ENCODE assay signal across 1 cellular context in the genomic region with DNA sequence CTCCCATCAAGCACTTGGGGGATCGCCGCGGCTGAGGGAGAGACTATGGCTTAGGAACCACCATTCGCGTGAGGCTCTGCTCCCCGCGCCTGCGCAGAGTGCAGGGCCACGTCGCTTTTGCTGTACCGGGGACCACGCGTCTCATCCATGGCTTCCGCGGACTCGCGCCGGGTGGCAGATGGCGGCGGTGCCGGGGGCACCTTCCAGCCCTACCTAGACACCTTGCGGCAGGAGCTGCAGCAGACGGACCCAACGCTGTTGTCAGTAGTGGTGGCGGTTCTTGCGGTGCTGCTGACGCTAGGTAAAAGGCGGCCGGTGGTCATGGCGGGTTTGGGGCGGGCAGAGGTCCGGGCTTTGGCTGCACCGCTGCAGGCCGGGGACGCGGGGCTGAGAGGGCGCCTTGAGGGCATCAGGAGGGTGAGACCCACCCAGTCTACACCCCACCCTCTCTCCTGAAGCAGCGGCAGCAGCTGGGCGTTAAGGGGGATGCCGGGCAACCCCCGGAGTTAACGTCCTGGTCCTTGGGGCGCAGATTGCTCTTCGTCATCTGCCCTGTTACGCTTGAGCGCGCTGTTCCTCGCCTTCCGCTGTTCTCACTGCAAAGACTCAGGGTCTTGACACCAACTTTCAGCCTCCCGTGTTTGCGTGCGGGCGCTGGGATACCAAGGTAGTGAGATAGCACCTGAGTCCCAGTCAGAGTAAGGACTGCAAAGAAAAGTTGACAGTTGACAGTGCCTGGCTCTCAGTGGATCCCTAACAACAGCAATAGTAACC.
TF ChIP-seq lines count a peak whose summit lies in the region.

A gene with protein sequence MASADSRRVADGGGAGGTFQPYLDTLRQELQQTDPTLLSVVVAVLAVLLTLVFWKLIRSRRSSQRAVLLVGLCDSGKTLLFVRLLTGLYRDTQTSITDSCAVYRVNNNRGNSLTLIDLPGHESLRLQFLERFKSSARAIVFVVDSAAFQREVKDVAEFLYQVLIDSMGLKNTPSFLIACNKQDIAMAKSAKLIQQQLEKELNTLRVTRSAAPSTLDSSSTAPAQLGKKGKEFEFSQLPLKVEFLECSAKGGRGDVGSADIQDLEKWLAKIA (plus strand): TSS at position 114 of the 774 bp plus-strand sequence. CDS start 34 bp downstream, at position 148.

TF ChIP-seq in GM12878, 131 proteins besides CTCF, POLR2A, EP300 and RAD21 (continued from another document and continues in another):
- TF ChIP-seq RB1 (IDR thresholded peaks at IDR 0.05; ENCODE audit: borderline replicate concordance) (peak; percentile 68; the same call in 1 of the 2 replicates), NBN (IDR thresholded peaks at IDR 0.05) (no peak), EZH2 (IDR thresholded peaks at IDR 0.05; ENCODE audit: borderline replicate concordance, control insufficient read depth, low read depth, low read length) (no peak), LARP7 (IDR thresholded peaks at IDR 0.05) (peak; percentile 74), GABPA (IDR thresholded peaks at IDR 0.05; ENCODE audit: low read depth) (no peak), RUNX3 (IDR thresholded peaks at IDR 0.05; ENCODE audit: low read length) (peak; percentile 33; the same call in 1 of the 2 replicates), PAX8 (IDR thresholded peaks at IDR 0.05) (no peak), SPI1 (IDR thresholded peaks at IDR 0.05; ENCODE audit: borderline replicate concordance, insufficient read depth, low read depth, low read length) (no peak), SUZ12 (IDR thresholded peaks at IDR 0.05; ENCODE audit: unreplicated experiment) (no peak), SIN3A (IDR thresholded peaks at IDR 0.05; ENCODE audit: low read depth, low read length) (no peak), ZZZ3 (IDR thresholded peaks at IDR 0.05; ENCODE audit: control insufficient read depth, insufficient read length, low read depth) (no peak), SREBF1 (IDR thresholded peaks at IDR 0.05; ENCODE audit: low read length) (no peak), DPF2 (IDR thresholded peaks at IDR 0.05) (peak; percentile 29; the same call in 1 of the 2 replicates), KLF5 (IDR thresholded peaks at IDR 0.05; ENCODE audit: partially characterized antibody) (no peak), SMAD5 (IDR thresholded peaks at IDR 0.05; ENCODE audit: low read depth) (peak; percentile 80; the same call in 1 of the 2 replicates), MEF2A (IDR thresholded peaks at IDR 0.05; ENCODE audit: insufficient read depth, low read depth, low read length) (no peak), ZNF274 (IDR thresholded peaks at IDR 0.05; ENCODE audit: insufficient read depth, insufficient read length) (no peak), SIX5 (IDR thresholded peaks at IDR 0.05; ENCODE audit: low read depth, low read length, severe bottlenecking) (peak; percentile 86), NR2C1 (IDR thresholded peaks at IDR 0.05) (no peak), MEF2B (IDR thresholded peaks at IDR 0.05; ENCODE audit: partially characterized antibody, poor library complexity, severe bottlenecking) (no peak), RAD51 (IDR thresholded peaks at IDR 0.05) (no peak), FOS (IDR thresholded peaks at IDR 0.05; ENCODE audit: borderline replicate concordance, extremely low read depth, insufficient read length) (no peak), TCF12 (IDR thresholded peaks at IDR 0.05; ENCODE audit: low read depth, low read length) (peak; percentile 19; the same call in 1 of the 2 replicates), SMAD1 (IDR thresholded peaks at IDR 0.05; ENCODE audit: low read depth, partially characterized antibody) (no peak), SREBF2 (IDR thresholded peaks at IDR 0.05; ENCODE audit: low read length) (no peak), CBX3 (IDR thresholded peaks at IDR 0.05; ENCODE audit: borderline replicate concordance, low read depth) (no peak), ETV6 (conservative IDR thresholded peaks at IDR 0.05 in 1 of 2, IDR thresholded peaks at IDR 0.05 in 1 of 2; ENCODE audit: borderline replicate concordance in 1 of 2, low read depth in 1 of 2) (no peak), ZNF384 (IDR thresholded peaks at IDR 0.05; ENCODE audit: borderline replicate concordance, low read depth, low read length) (no peak), RCOR1 (conservative IDR thresholded peaks at IDR 0.05; ENCODE audit: low read depth, low read length) (no peak), NFXL1 (IDR thresholded peaks at IDR 0.05; ENCODE audit: borderline replicate concordance) (no peak), IKZF2 (IDR thresholded peaks at IDR 0.05) (no peak), HCFC1 (IDR thresholded peaks at IDR 0.05; ENCODE audit: low read length) (peak; percentile 93)
- TF ChIP-seq, protein P1, sequence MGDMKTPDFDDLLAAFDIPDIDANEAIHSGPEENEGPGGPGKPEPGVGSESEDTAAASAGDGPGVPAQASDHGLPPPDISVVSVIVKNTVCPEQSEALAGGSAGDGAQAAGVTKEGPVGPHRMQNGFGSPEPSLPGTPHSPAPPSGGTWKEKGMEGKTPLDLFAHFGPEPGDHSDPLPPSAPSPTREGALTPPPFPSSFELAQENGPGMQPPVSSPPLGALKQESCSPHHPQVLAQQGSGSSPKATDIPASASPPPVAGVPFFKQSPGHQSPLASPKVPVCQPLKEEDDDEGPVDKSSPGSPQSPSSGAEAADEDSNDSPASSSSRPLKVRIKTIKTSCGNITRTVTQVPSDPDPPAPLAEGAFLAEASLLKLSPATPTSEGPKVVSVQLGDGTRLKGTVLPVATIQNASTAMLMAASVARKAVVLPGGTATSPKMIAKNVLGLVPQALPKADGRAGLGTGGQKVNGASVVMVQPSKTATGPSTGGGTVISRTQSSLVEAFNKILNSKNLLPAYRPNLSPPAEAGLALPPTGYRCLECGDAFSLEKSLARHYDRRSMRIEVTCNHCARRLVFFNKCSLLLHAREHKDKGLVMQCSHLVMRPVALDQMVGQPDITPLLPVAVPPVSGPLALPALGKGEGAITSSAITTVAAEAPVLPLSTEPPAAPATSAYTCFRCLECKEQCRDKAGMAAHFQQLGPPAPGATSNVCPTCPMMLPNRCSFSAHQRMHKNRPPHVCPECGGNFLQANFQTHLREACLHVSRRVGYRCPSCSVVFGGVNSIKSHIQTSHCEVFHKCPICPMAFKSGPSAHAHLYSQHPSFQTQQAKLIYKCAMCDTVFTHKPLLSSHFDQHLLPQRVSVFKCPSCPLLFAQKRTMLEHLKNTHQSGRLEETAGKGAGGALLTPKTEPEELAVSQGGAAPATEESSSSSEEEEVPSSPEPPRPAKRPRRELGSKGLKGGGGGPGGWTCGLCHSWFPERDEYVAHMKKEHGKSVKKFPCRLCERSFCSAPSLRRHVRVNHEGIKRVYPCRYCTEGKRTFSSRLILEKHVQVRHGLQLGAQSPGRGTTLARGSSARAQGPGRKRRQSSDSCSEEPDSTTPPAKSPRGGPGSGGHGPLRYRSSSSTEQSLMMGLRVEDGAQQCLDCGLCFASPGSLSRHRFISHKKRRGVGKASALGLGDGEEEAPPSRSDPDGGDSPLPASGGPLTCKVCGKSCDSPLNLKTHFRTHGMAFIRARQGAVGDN (IDR thresholded peaks at IDR 0.05), result no peak
- TF ChIP-seq, protein P2, sequence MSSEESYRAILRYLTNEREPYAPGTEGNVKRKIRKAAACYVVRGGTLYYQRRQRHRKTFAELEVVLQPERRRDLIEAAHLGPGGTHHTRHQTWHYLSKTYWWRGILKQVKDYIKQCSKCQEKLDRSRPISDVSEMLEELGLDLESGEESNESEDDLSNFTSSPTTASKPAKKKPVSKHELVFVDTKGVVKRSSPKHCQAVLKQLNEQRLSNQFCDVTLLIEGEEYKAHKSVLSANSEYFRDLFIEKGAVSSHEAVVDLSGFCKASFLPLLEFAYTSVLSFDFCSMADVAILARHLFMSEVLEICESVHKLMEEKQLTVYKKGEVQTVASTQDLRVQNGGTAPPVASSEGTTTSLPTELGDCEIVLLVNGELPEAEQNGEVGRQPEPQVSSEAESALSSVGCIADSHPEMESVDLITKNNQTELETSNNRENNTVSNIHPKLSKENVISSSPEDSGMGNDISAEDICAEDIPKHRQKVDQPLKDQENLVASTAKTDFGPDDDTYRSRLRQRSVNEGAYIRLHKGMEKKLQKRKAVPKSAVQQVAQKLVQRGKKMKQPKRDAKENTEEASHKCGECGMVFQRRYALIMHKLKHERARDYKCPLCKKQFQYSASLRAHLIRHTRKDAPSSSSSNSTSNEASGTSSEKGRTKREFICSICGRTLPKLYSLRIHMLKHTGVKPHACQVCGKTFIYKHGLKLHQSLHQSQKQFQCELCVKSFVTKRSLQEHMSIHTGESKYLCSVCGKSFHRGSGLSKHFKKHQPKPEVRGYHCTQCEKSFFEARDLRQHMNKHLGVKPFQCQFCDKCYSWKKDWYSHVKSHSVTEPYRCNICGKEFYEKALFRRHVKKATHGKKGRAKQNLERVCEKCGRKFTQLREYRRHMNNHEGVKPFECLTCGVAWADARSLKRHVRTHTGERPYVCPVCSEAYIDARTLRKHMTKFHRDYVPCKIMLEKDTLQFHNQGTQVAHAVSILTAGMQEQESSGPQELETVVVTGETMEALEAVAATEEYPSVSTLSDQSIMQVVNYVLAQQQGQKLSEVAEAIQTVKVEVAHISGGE (CRISPR knock-in tag; IDR thresholded peaks at IDR 0.05), result no peak
- TF ChIP-seq, protein P3, sequence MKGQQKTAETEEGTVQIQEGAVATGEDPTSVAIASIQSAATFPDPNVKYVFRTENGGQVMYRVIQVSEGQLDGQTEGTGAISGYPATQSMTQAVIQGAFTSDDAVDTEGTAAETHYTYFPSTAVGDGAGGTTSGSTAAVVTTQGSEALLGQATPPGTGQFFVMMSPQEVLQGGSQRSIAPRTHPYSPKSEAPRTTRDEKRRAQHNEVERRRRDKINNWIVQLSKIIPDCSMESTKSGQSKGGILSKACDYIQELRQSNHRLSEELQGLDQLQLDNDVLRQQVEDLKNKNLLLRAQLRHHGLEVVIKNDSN (IDR thresholded peaks at IDR 0.05; ENCODE audit: borderline replicate concordance, extremely low read length, insufficient read depth, low read depth, low read length), result no peak
- TF ChIP-seq, protein P4, sequence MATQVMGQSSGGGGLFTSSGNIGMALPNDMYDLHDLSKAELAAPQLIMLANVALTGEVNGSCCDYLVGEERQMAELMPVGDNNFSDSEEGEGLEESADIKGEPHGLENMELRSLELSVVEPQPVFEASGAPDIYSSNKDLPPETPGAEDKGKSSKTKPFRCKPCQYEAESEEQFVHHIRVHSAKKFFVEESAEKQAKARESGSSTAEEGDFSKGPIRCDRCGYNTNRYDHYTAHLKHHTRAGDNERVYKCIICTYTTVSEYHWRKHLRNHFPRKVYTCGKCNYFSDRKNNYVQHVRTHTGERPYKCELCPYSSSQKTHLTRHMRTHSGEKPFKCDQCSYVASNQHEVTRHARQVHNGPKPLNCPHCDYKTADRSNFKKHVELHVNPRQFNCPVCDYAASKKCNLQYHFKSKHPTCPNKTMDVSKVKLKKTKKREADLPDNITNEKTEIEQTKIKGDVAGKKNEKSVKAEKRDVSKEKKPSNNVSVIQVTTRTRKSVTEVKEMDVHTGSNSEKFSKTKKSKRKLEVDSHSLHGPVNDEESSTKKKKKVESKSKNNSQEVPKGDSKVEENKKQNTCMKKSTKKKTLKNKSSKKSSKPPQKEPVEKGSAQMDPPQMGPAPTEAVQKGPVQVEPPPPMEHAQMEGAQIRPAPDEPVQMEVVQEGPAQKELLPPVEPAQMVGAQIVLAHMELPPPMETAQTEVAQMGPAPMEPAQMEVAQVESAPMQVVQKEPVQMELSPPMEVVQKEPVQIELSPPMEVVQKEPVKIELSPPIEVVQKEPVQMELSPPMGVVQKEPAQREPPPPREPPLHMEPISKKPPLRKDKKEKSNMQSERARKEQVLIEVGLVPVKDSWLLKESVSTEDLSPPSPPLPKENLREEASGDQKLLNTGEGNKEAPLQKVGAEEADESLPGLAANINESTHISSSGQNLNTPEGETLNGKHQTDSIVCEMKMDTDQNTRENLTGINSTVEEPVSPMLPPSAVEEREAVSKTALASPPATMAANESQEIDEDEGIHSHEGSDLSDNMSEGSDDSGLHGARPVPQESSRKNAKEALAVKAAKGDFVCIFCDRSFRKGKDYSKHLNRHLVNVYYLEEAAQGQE (IDR thresholded peaks at IDR 0.05; ENCODE audit: low read depth, low read length), result no peak
- TF ChIP-seq, protein P5, sequence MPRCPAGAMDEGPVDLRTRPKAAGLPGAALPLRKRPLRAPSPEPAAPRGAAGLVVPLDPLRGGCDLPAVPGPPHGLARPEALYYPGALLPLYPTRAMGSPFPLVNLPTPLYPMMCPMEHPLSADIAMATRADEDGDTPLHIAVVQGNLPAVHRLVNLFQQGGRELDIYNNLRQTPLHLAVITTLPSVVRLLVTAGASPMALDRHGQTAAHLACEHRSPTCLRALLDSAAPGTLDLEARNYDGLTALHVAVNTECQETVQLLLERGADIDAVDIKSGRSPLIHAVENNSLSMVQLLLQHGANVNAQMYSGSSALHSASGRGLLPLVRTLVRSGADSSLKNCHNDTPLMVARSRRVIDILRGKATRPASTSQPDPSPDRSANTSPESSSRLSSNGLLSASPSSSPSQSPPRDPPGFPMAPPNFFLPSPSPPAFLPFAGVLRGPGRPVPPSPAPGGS (IDR thresholded peaks at IDR 0.05; ENCODE audit: borderline replicate concordance, insufficient read depth, low read depth, low read length, poor library complexity, severe bottlenecking), result no peak
- TF ChIP-seq, protein P6, sequence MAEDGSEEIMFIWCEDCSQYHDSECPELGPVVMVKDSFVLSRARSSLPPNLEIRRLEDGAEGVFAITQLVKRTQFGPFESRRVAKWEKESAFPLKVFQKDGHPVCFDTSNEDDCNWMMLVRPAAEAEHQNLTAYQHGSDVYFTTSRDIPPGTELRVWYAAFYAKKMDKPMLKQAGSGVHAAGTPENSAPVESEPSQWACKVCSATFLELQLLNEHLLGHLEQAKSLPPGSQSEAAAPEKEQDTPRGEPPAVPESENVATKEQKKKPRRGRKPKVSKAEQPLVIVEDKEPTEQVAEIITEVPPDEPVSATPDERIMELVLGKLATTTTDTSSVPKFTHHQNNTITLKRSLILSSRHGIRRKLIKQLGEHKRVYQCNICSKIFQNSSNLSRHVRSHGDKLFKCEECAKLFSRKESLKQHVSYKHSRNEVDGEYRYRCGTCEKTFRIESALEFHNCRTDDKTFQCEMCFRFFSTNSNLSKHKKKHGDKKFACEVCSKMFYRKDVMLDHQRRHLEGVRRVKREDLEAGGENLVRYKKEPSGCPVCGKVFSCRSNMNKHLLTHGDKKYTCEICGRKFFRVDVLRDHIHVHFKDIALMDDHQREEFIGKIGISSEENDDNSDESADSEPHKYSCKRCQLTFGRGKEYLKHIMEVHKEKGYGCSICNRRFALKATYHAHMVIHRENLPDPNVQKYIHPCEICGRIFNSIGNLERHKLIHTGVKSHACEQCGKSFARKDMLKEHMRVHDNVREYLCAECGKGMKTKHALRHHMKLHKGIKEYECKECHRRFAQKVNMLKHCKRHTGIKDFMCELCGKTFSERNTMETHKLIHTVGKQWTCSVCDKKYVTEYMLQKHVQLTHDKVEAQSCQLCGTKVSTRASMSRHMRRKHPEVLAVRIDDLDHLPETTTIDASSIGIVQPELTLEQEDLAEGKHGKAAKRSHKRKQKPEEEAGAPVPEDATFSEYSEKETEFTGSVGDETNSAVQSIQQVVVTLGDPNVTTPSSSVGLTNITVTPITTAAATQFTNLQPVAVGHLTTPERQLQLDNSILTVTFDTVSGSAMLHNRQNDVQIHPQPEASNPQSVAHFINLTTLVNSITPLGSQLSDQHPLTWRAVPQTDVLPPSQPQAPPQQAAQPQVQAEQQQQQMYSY (CRISPR knock-in tag; IDR thresholded peaks at IDR 0.05), result no peak
- TF ChIP-seq, protein P7, sequence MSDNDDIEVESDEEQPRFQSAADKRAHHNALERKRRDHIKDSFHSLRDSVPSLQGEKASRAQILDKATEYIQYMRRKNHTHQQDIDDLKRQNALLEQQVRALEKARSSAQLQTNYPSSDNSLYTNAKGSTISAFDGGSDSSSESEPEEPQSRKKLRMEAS (IDR thresholded peaks at IDR 0.05; ENCODE audit: low read depth, low read length), result peak; percentile 87
